ENCODE assay signal across 28 cellular contexts in genomic region chr12:29737616-29738015, GRCh38. TPM values are rescaled to one million over a fixed set of nuclear protein-coding genes. Genes with fewer than 3 reads are reported as not detected.
"Had no signal": no experiment of that assay in that cellular context is flagged by ENCODE, and none has a peak within 500 bp of the region (broad histone marks: within the 10 kb centered on the region; RNA-seq: fewer than 3 reads in every experiment).

No MANE protein-coding gene starts in this region.

- H3K36me3 Mint-ChIP-seq: activated naive CD4-positive, alpha-beta T cell treated with anti-CD3 and anti-CD28 coated beads, Interleukin-2, amount 10 ng/mL, durations not matched to agents 7 days and 5 days; activated naive CD8-positive, alpha-beta T cell treated with anti-CD3 and anti-CD28 coated beads for 36 hours had no signal

- H3K27me3 ChIP-seq: brain microvascular endothelial cell, cardiac muscle cell, MG63, Peyer's patch had no signal

- DNase-seq: activated CD4-positive, alpha-beta memory T cell treated with anti-CD3 and anti-CD28 coated beads, Interleukin-2, amount 10 ng/mL, durations not matched to agents 7 days and 5 days; activated CD4-positive, alpha-beta T cell treated with anti-CD3 and anti-CD28 coated beads for 48 hours; activated CD4-positive, CD25-positive, alpha-beta regulatory T cell treated with anti-CD3 and anti-CD28 coated beads, Interleukin-2, amount 50 U/mL, for 72 hours; activated gamma-delta T cell treated with Interleukin-2 at 50 U/mL for 16 hours; activated naive CD4-positive, alpha-beta T cell treated with anti-CD3 and anti-CD28 coated beads, Interleukin-2, amount 10 ng/mL, durations not matched to agents 7 days and 5 days; activated naive CD8-positive, alpha-beta T cell treated with anti-CD3 and anti-CD28 coated beads for 36 hours; activated T-cell treated with anti-CD3 and anti-CD28 coated beads for 4 hours; activated T-cell treated with anti-CD3 and anti-CD28 coated beads, Interleukin-2, amount 50 U/mL, for 48 hours; brain microvascular endothelial cell; MG63; MV-4-11; NCI-H1092 treated with DMSO at 0.1 percent for 48 hours; NCI-H1417 treated with DMSO at 0.1 percent for 48 hours; NCI-H1694; NCI-H2029; NCI-H2107; NCI-H2227 treated with DMSO at 0.1 percent for 48 hours; NCI-H524 treated with DMSO at 0.1 percent for 48 hours; NK-92 treated with Interleukin-12 subunit alpha and Interleukin-12 subunit beta, amount 100 ng/mL, for 24 hours; OCI-M1; Peyer's patch; SHP77 treated with DMSO at 0.1 percent for 48 hours had no signal

- H3K9me3 ChIP-seq: MG63, Peyer's patch had no signal

- H3K4me1 Mint-ChIP-seq: activated naive CD4-positive, alpha-beta T cell treated with anti-CD3 and anti-CD28 coated beads, Interleukin-2, amount 10 ng/mL, durations not matched to agents 7 days and 5 days; activated naive CD8-positive, alpha-beta T cell treated with anti-CD3 and anti-CD28 coated beads for 36 hours had no signal

- H3K4me2 ChIP-seq: KMS-11 had no signal

- H3K4me3 Mint-ChIP-seq: activated CD4-positive, alpha-beta memory T cell treated with anti-CD3 and anti-CD28 coated beads, Interleukin-2, amount 10 ng/mL, durations not matched to agents 7 days and 5 days; activated naive CD4-positive, alpha-beta T cell treated with anti-CD3 and anti-CD28 coated beads, Interleukin-2, amount 10 ng/mL, durations not matched to agents 7 days and 5 days; activated naive CD8-positive, alpha-beta T cell treated with anti-CD3 and anti-CD28 coated beads for 36 hours; T-helper 1 cell treated with Interleukin-12 subunit alpha and Interleukin-12 subunit beta and Interleukin-4 antibody, amounts not matched to agents 30 μg/mL and 1 μg/mL, for 36 hours had no signal

- H3K27ac ChIP-seq: brain microvascular endothelial cell, cardiac muscle cell, KMS-11, Peyer's patch, RWPE1 had no signal

- H3K9ac ChIP-seq: KMS-11 had no signal

- H3K9me3 Mint-ChIP-seq: activated CD4-positive, alpha-beta memory T cell treated with anti-CD3 and anti-CD28 coated beads, Interleukin-2, amount 10 ng/mL, durations not matched to agents 7 days and 5 days; activated naive CD4-positive, alpha-beta T cell treated with anti-CD3 and anti-CD28 coated beads, Interleukin-2, amount 10 ng/mL, durations not matched to agents 7 days and 5 days; activated naive CD8-positive, alpha-beta T cell treated with anti-CD3 and anti-CD28 coated beads for 36 hours; activated T-helper 2 cell treated with anti-CD3 and anti-CD28 coated beads, Interferon-gamma antibody, Interleukin-2, Interleukin-4, amounts not matched to agents 10 μg/mL and 5 μg/mL and 100 μg/mL, durations not matched to agents 14 hours and 24 hours and 36 hours; T-helper 1 cell treated with Interleukin-12 subunit alpha and Interleukin-12 subunit beta and Interleukin-4 antibody, amounts not matched to agents 30 μg/mL and 1 μg/mL, for 36 hours had no signal

- H3K27me3 Mint-ChIP-seq: activated CD4-positive, alpha-beta memory T cell treated with anti-CD3 and anti-CD28 coated beads, Interleukin-2, amount 10 ng/mL, durations not matched to agents 7 days and 5 days; activated naive CD4-positive, alpha-beta T cell treated with anti-CD3 and anti-CD28 coated beads, Interleukin-2, amount 10 ng/mL, durations not matched to agents 7 days and 5 days; activated naive CD8-positive, alpha-beta T cell treated with anti-CD3 and anti-CD28 coated beads for 36 hours had no signal

- H3K27ac Mint-ChIP-seq: activated CD4-positive, alpha-beta memory T cell treated with anti-CD3 and anti-CD28 coated beads, Interleukin-2, amount 10 ng/mL, durations not matched to agents 7 days and 5 days; activated naive CD4-positive, alpha-beta T cell treated with anti-CD3 and anti-CD28 coated beads, Interleukin-2, amount 10 ng/mL, durations not matched to agents 7 days and 5 days; activated naive CD8-positive, alpha-beta T cell treated with anti-CD3 and anti-CD28 coated beads for 36 hours; activated T-helper 2 cell treated with anti-CD3 and anti-CD28 coated beads, Interferon-gamma antibody, Interleukin-2, Interleukin-4, amounts not matched to agents 10 μg/mL and 5 μg/mL and 100 μg/mL, durations not matched to agents 14 hours and 24 hours and 36 hours; T-helper 1 cell treated with Interleukin-12 subunit alpha and Interleukin-12 subunit beta and Interleukin-4 antibody, amounts not matched to agents 30 μg/mL and 1 μg/mL, for 36 hours had no signal

- H3K4me3 ChIP-seq: cardiac muscle cell, MG63, Peyer's patch had no signal

- H3K36me3 ChIP-seq: brain microvascular endothelial cell, cardiac muscle cell, MG63, Peyer's patch had no signal

RNA-seq across cellular contexts. Expression of gene TMTC1, which starts 46.1 kb away (rescaled TPM):
- total RNA-seq: activated CD8-positive, alpha-beta memory T cell treated with anti-CD3 and anti-CD28 coated beads for 36 hours; activated naive CD8-positive, alpha-beta T cell treated with anti-CD3 and anti-CD28 coated beads for 36 hours had no signal
